Comparison of ENCODE assay signal across 21 cellular contexts in the genomic region with DNA sequence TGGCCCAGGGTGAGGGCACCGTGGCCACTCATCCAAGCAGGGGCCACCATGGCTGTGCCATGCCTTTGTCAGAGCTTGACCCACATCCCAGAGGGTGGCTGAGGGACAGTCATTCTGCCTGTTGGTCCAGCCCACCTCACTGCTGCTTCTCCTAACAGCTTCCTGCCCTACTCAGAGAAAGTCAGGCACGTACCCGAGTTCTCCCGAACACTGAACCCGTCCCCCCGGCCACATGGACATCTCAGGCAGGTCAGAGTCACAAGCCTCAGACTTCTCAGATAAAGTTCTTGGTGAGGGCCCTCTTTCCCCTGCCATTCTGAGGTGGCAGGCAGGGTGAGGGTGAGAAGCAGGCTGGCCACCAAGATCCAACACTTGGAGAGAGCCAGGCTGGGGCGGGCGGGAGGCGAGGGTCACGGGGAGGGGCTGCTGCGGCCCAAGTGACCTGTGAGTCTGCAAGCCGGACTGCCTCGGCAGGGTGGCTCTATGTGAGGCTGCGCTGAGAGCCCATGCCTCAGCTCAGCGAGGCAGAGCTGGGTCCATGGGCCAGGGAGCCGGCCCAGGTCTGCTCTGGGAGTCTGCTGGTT.
DNase-seq lines count a peak whose midpoint lies in the region; ATAC-seq and TF ChIP-seq lines count a peak whose summit lies in the region.
"Had no signal": no experiment of that assay in that cellular context is flagged by ENCODE, and none has a peak within 500 bp of the region (broad histone marks: within the 10 kb centered on the region; RNA-seq: fewer than 3 reads in every experiment).

No MANE protein-coding gene starts in this region.

- no peak overlapping the region for H3K23ac ChIP-seq in H9 (ENCODE audit: insufficient read length, low read depth, low read length)

- no peak overlapping the region for H4K5ac ChIP-seq in H9 (ENCODE audit: insufficient read length, low read depth, low read length)

- no peak overlapping the region for H4K91ac ChIP-seq in H9 (ENCODE audit: insufficient read length, low read depth, low read length)

- H2BK5ac ChIP-seq in H9 (ENCODE audit: insufficient read length, low read length): no peak overlapping the region

- no peaks in the 10 kb centered on the region for H3K79me1 ChIP-seq in H9 (ENCODE audit: insufficient read depth, low read depth, low read length, poor library complexity, severe bottlenecking)

- POLR2A ChIA-PET in activated CD8-positive, alpha-beta T cell treated with anti-CD3 and anti-CD28 coated beads, Interleukin-2, amount 10 ng/mL, durations not matched to agents 7 days and 5 days (lab: Charles Lee): no interaction called here
- POLR2A ChIA-PET in activated CD8-positive, alpha-beta T cell treated with anti-CD3 and anti-CD28 coated beads for 36 hours (lab: Charles Lee): no interaction called here

- peaks cover 95% of the 10 kb centered on the region for H3K9me3 ChIP-seq in H9 (ENCODE audit: control insufficient read depth, low read depth, low read length)
- H3K9me3 ChIP-seq in aorta (ENCODE audit: control insufficient read depth, low read length): no peaks in the 10 kb centered on the region
- H3K9me3 ChIP-seq: Caco-2, HAP-1 had no signal

- H3K36me3 ChIP-seq in aorta (ENCODE audit: control insufficient read depth in 1 of 2, insufficient read depth in 2 of 2, low read length in 1 of 2): no peaks in the 10 kb centered on the region
- H3K36me3 ChIP-seq: HAP-1 had no signal

- H3K27ac Mint-ChIP-seq in activated CD8-positive, alpha-beta T cell treated with anti-CD3 and anti-CD28 coated beads, Interleukin-2, amount 10 ng/mL, durations not matched to agents 7 days and 5 days: no peak overlapping the region
- H3K27ac Mint-ChIP-seq in activated CD8-positive, alpha-beta T cell treated with anti-CD3 and anti-CD28 coated beads for 36 hours: no peak overlapping the region
- H3K27ac Mint-ChIP-seq in H9: no peak overlapping the region
- peak overlapping the region; percentile 90 for H3K27ac Mint-ChIP-seq in stimulated activated naive B cell treated with anti-CD40 and anti-IgM and Interleukin-4, amounts not matched to agents 10 μg/mL and 1 μg/mL and 100 μg/mL, for 72 hours

- no peak overlapping the region for H3K18ac ChIP-seq in H9 (ENCODE audit: insufficient read length, low read depth, low read length)

- H3K9me3 Mint-ChIP-seq in activated CD8-positive, alpha-beta T cell treated with anti-CD3 and anti-CD28 coated beads, Interleukin-2, amount 10 ng/mL, durations not matched to agents 7 days and 5 days (ENCODE audit: insufficient read depth): no peaks in the 10 kb centered on the region
- no peaks in the 10 kb centered on the region for H3K9me3 Mint-ChIP-seq in activated CD8-positive, alpha-beta T cell treated with anti-CD3 and anti-CD28 coated beads for 36 hours
- H3K9me3 Mint-ChIP-seq in H9: peaks cover 76 to 87% of the 10 kb centered on the region in 2 experiments
- H3K9me3 Mint-ChIP-seq in stimulated activated naive B cell treated with anti-CD40 and anti-IgM and Interleukin-4, amounts not matched to agents 10 μg/mL and 1 μg/mL and 100 μg/mL, for 72 hours: no peaks in the 10 kb centered on the region

- no peaks in the 10 kb centered on the region for H4K20me1 ChIP-seq in H9 (ENCODE audit: control insufficient read depth, insufficient read depth, insufficient read length)

- no peak overlapping the region for H2BK15ac ChIP-seq in H9 (ENCODE audit: low read depth, low read length)

- DNase-seq in activated CD8-positive, alpha-beta T cell treated with anti-CD3 and anti-CD28 coated beads, Interleukin-2, amount 10 ng/mL, durations not matched to agents 7 days and 5 days: peak; percentile 10
- DNase-seq in activated CD8-positive, alpha-beta T cell treated with anti-CD3 and anti-CD28 coated beads for 36 hours: no peak
- DNase-seq in H9 (peak; percentile 8), islet precursor cell (peak; percentile 36), aorta (no peak), medulla oblongata (ENCODE audit: extremely low spot score) (no peak), NCI-H82 treated with DMSO at 0.1 percent for 48 hours (lab: John Stamatoyannopoulos, UW; ENCODE audit: unreplicated experiment) (no peak)
- DNase-seq in stimulated activated naive B cell treated with anti-CD40 and anti-IgM and Interleukin-4, amounts not matched to agents 10 μg/mL and 1 μg/mL and 100 μg/mL, for 72 hours: no peak
- DNase-seq: DMS79, NCI-H1092 treated with DMSO at 0.1 percent for 48 hours, NCI-H1694, NCI-H2107, NCI-H345, NCI-H526 treated with DMSO at 0.1 percent for 48 hours, SIG-M5 had no signal

- H3K27me3 ChIP-seq in H9 (ENCODE audit: insufficient read depth, low read length) (no peaks in the 10 kb centered on the region), aorta (ENCODE audit: control insufficient read depth in 1 of 2, insufficient read depth in 2 of 2, low read length in 1 of 2) (no peaks in the 10 kb centered on the region)

- H3K4me3 Mint-ChIP-seq in activated CD8-positive, alpha-beta T cell treated with anti-CD3 and anti-CD28 coated beads, Interleukin-2, amount 10 ng/mL, durations not matched to agents 7 days and 5 days: no peak overlapping the region
- H3K4me3 Mint-ChIP-seq in activated CD8-positive, alpha-beta T cell treated with anti-CD3 and anti-CD28 coated beads for 36 hours: no peak overlapping the region
- H3K4me3 Mint-ChIP-seq in H9: no peak overlapping the region; a peak in 1 of 5 replicates
- no peak overlapping the region for H3K4me3 Mint-ChIP-seq in stimulated activated naive B cell treated with anti-CD40 and anti-IgM and Interleukin-4, amounts not matched to agents 10 μg/mL and 1 μg/mL and 100 μg/mL, for 72 hours

- no peak overlapping the region for H3K9ac ChIP-seq in H9 (ENCODE audit: extremely low read depth, insufficient read length, low read length)
- H3K9ac ChIP-seq: KMS-11 had no signal

- H3T11ph ChIP-seq in H9 (ENCODE audit: low read length): no peak overlapping the region

- no peak overlapping the region for H4K8ac ChIP-seq in H9 (replicated peaks; ENCODE audit: insufficient read length, low read depth, low read length)

- no peak overlapping the region for H2AFZ ChIP-seq in H9 (ENCODE audit: low read length)

- no peak for ATAC-seq in activated CD8-positive, alpha-beta T cell treated with anti-CD3 and anti-CD28 coated beads, Interleukin-2, amount 10 ng/mL, durations not matched to agents 7 days and 5 days
- ATAC-seq in activated CD8-positive, alpha-beta T cell treated with anti-CD3 and anti-CD28 coated beads for 36 hours: no peak
- no peak for ATAC-seq in stimulated activated naive B cell treated with anti-CD40 and anti-IgM and Interleukin-4, amounts not matched to agents 10 μg/mL and 1 μg/mL and 100 μg/mL, for 72 hours (replicated peaks)
- no peak for ATAC-seq in aorta (ENCODE audit: low FRiP score)
- ATAC-seq: HepG2, Panc1 had no signal

- H2BK20ac ChIP-seq in H9 (ENCODE audit: low read depth, low read length, poor library complexity, severe bottlenecking): no peak overlapping the region

- no peak overlapping the region for H3K4me3 ChIP-seq in aorta (ENCODE audit: low read length in 2 of 2)
- H3K4me3 ChIP-seq: HAP-1 had no signal

- no peak overlapping the region for H2AK5ac ChIP-seq in H9 (ENCODE audit: insufficient read length, low read length)

- H3K4me1 Mint-ChIP-seq in activated CD8-positive, alpha-beta T cell treated with anti-CD3 and anti-CD28 coated beads, Interleukin-2, amount 10 ng/mL, durations not matched to agents 7 days and 5 days (ENCODE audit: low read depth): no peaks in the 10 kb centered on the region
- no peaks in the 10 kb centered on the region for H3K4me1 Mint-ChIP-seq in activated CD8-positive, alpha-beta T cell treated with anti-CD3 and anti-CD28 coated beads for 36 hours (ENCODE audit: low read depth)
- H3K4me1 Mint-ChIP-seq in H9: no peaks in the 10 kb centered on the region
- peaks cover 39 to 64% of the 10 kb centered on the region in 2 donors for H3K4me1 Mint-ChIP-seq in stimulated activated naive B cell treated with anti-CD40 and anti-IgM and Interleukin-4, amounts not matched to agents 10 μg/mL and 1 μg/mL and 100 μg/mL, for 72 hours

- H3K4me1 ChIP-seq in H9 (ENCODE audit: insufficient read depth, low read length) (no peaks in the 10 kb centered on the region), aorta (ENCODE audit: control insufficient read depth in 1 of 2, insufficient read depth in 2 of 2, low read length in 2 of 2) (no peaks in the 10 kb centered on the region)
- H3K4me1 ChIP-seq: Caco-2, HAP-1 had no signal

- H3K4me2 ChIP-seq in H9 (ENCODE audit: insufficient read depth, insufficient read length, low read length): no peak overlapping the region
- H3K4me2 ChIP-seq: KMS-11 had no signal

- H3K4ac ChIP-seq in H9 (ENCODE audit: low read depth, low read length): no peak overlapping the region

- intact Hi-C loops in activated CD8-positive, alpha-beta T cell treated with anti-CD3 and anti-CD28 coated beads for 36 hours (cut with micrococcal nuclease): no loop called here
- intact Hi-C loops in aorta (cut with DNase I): no loop called here

- no peak overlapping the region for H2BK120ac ChIP-seq in H9 (ENCODE audit: low read depth, low read length, poor library complexity, severe bottlenecking)

- H3K14ac ChIP-seq in H9 (ENCODE audit: insufficient read depth, low read length): no peak overlapping the region

- no peak for TF ChIP-seq CTCF in activated CD8-positive, alpha-beta T cell treated with anti-CD3 and anti-CD28 coated beads for 36 hours (IDR thresholded peaks at IDR 0.05)
- TF ChIP-seq CTCF in H9 (conservative IDR thresholded peaks at IDR 0.05): no peak

- WGBS in H9 (ENCODE audit: extremely low coverage, insufficient read length, low lambda C conversion rate): no CpG with 5 or more reads among the region's 16 CpGs
- 87 to 94% methylated on average over 16 of the region's 16 CpGs for WGBS in aorta, 2 donors

- CTCF ChIA-PET in activated CD8-positive, alpha-beta T cell treated with anti-CD3 and anti-CD28 coated beads, Interleukin-2, amount 10 ng/mL, durations not matched to agents 7 days and 5 days (lab: Charles Lee): no interaction called here
- CTCF ChIA-PET in activated CD8-positive, alpha-beta T cell treated with anti-CD3 and anti-CD28 coated beads for 36 hours (lab: Charles Lee): no interaction called here

- H3K56ac ChIP-seq in H9 (ENCODE audit: insufficient read length, low read depth, low read length): no peak overlapping the region

- H2BK12ac ChIP-seq in H9 (ENCODE audit: insufficient read length, low read depth, low read length): no peak overlapping the region

- H3K23me2 ChIP-seq in H9 (ENCODE audit: insufficient read length, low read depth, low read length, poor library complexity, severe bottlenecking): no peaks in the 10 kb centered on the region

- no peaks in the 10 kb centered on the region for H3K36me3 Mint-ChIP-seq in activated CD8-positive, alpha-beta T cell treated with anti-CD3 and anti-CD28 coated beads, Interleukin-2, amount 10 ng/mL, durations not matched to agents 7 days and 5 days (ENCODE audit: low read depth)
- H3K36me3 Mint-ChIP-seq in activated CD8-positive, alpha-beta T cell treated with anti-CD3 and anti-CD28 coated beads for 36 hours (ENCODE audit: low read depth): no peaks in the 10 kb centered on the region
- H3K36me3 Mint-ChIP-seq in H9 (ENCODE audit: insufficient read depth in 1 of 3, low read depth in 3 of 3): peaks cover 15 to 37% (median 19%) of the 10 kb centered on the region in 3 experiments
- peaks cover 40 to 60% of the 10 kb centered on the region in 2 donors for H3K36me3 Mint-ChIP-seq in stimulated activated naive B cell treated with anti-CD40 and anti-IgM and Interleukin-4, amounts not matched to agents 10 μg/mL and 1 μg/mL and 100 μg/mL, for 72 hours

- no peaks in the 10 kb centered on the region for H3K79me2 ChIP-seq in H9 (ENCODE audit: insufficient read depth, low read length)

- H3K27me3 Mint-ChIP-seq in activated CD8-positive, alpha-beta T cell treated with anti-CD3 and anti-CD28 coated beads, Interleukin-2, amount 10 ng/mL, durations not matched to agents 7 days and 5 days (ENCODE audit: low read depth): no peaks in the 10 kb centered on the region
- no peaks in the 10 kb centered on the region for H3K27me3 Mint-ChIP-seq in activated CD8-positive, alpha-beta T cell treated with anti-CD3 and anti-CD28 coated beads for 36 hours
- peaks cover 5% of the 10 kb centered on the region; the same call in 1 of the 2 replicates for H3K27me3 Mint-ChIP-seq in H9 (ENCODE audit: low read depth)
- no peaks in the 10 kb centered on the region for H3K27me3 Mint-ChIP-seq in stimulated activated naive B cell treated with anti-CD40 and anti-IgM and Interleukin-4, amounts not matched to agents 10 μg/mL and 1 μg/mL and 100 μg/mL, for 72 hours

- no peak overlapping the region for H3K27ac ChIP-seq in H9 (ENCODE audit: insufficient read length, low read depth, low read length)
- H3K27ac ChIP-seq in aorta (ENCODE audit: low read depth in 1 of 2, low read length in 2 of 2): no peak overlapping the region
- H3K27ac ChIP-seq: C4-2B, KMS-11 had no signal

Comparison
In these comparisons a context has a peak if more than half of its experiments do, and no peak if none do; other contexts are left out.
1. DNase-seq: peak in activated CD8-positive, alpha-beta T cell treated with anti-CD3 and anti-CD28 coated beads, Interleukin-2, amount 10 ng/mL, durations not matched to agents 7 days and 5 days (single experiment), H9 (single experiment) and islet precursor cell (single experiment); none in activated CD8-positive, alpha-beta T cell treated with anti-CD3 and anti-CD28 coated beads for 36 hours (single experiment), stimulated activated naive B cell treated with anti-CD40 and anti-IgM and Interleukin-4, amounts not matched to agents 10 μg/mL and 1 μg/mL and 100 μg/mL, for 72 hours (single experiment), aorta (0 of 2), medulla oblongata (single experiment) and NCI-H82 treated with DMSO at 0.1 percent for 48 hours (single experiment).